Comparison of ENCODE assay signal across 8 cellular contexts in genomic region chr1:178684542-178685000, GRCh38. TPM values are rescaled to one million over a fixed set of nuclear protein-coding genes. Genes with fewer than 3 reads are reported as not detected.
DNase-seq lines count a peak whose midpoint lies in the region; ATAC-seq and TF ChIP-seq lines count a peak whose summit lies in the region.

No MANE protein-coding gene starts in this region.

- in situ Hi-C loops in ACHN (cut with HindIII; ENCODE audit: low pct_ligation_motif_present, low pct_unique_long_range_greater_than_20kb, low sequenced_read_pairs), result no loop called here

- H3K4me2 ChIP-seq in GM23338, result no peak overlapping the region

- H2AFZ ChIP-seq in GM23338, result no peak overlapping the region

- DNase-seq in ACHN (peak; percentile 85), dermis blood vessel endothelial cell (peak; percentile 93), GM23338 (ENCODE audit: low spot score) (no peak), prostate gland (ENCODE audit: low spot score) (no peak), midbrain (lab: John Stamatoyannopoulos, UW) (no peak), esophagus squamous epithelium (lab: John Stamatoyannopoulos, UW) (no peak)

- no peaks in the 10 kb centered on the region for H3K79me2 ChIP-seq in GM23338 (replicated peaks; ENCODE audit: insufficient read depth)

- H3F3A ChIP-seq in GM23338 (replicated peaks; ENCODE audit: low read depth), result no peaks in the 10 kb centered on the region

- TF ChIP-seq CTCF in GM23338 (conservative IDR thresholded peaks at IDR 0.05; ENCODE audit: low read depth in 2 of 2) (no peak), prostate gland (IDR thresholded peaks at IDR 0.05) (no peak), esophagus squamous epithelium (IDR thresholded peaks at IDR 0.05) (no peak)

- H3K4me3 Mint-ChIP-seq in GM23338, result no peak overlapping the region

- no peaks in the 10 kb centered on the region for H3K9me3 ChIP-seq in prostate gland
- no peaks in the 10 kb centered on the region for H3K9me3 ChIP-seq in esophagus squamous epithelium

- no peaks in the 10 kb centered on the region for H3K4me1 Mint-ChIP-seq in GM23338

- H3K27me3 Mint-ChIP-seq in GM23338 (ENCODE audit: insufficient read depth, low read depth, poor library complexity), result peaks cover 2% of the 10 kb centered on the region

- WGBS in prostate gland, result 96% methylated on average over 1 of the region's 1 CpG
- WGBS in esophagus squamous epithelium, 2 donors, result 83 to 94% methylated on average over 1 of the region's 1 CpG

- no peaks in the 10 kb centered on the region for H3K4me1 ChIP-seq in GM23338 (ENCODE audit: insufficient read depth)
- no peaks in the 10 kb centered on the region for H3K4me1 ChIP-seq in prostate gland (replicated peaks)
- H3K4me1 ChIP-seq in esophagus squamous epithelium, result no peaks in the 10 kb centered on the region

- ATAC-seq in GM19395 (IDR thresholded peaks at IDR 0.05; ENCODE audit: unreplicated experiment), result peak; percentile 93
- peak; percentile 76 for ATAC-seq in HG03521 (IDR thresholded peaks at IDR 0.05; ENCODE audit: unreplicated experiment)
- no peak for ATAC-seq in GM23338

- H3K4me3 ChIP-seq in GM23338, result no peak overlapping the region
- no peak overlapping the region for H3K4me3 ChIP-seq in prostate gland
- no peak overlapping the region for H3K4me3 ChIP-seq in esophagus squamous epithelium

- no peaks in the 10 kb centered on the region for H3K9me3 Mint-ChIP-seq in GM23338

- H3K36me3 Mint-ChIP-seq in GM23338 (ENCODE audit: low read depth), result no peaks in the 10 kb centered on the region

- H3K27me3 ChIP-seq in GM23338 (ENCODE audit: insufficient read depth) (no peaks in the 10 kb centered on the region), prostate gland (replicated peaks; ENCODE audit: insufficient read depth) (no peaks in the 10 kb centered on the region), esophagus squamous epithelium (no peaks in the 10 kb centered on the region)

- intact Hi-C loops in prostate gland (cut with DNase I) (no loop called here), esophagus squamous epithelium (cut with DNase I) (no loop called here)

- H3K36me3 ChIP-seq in GM23338 (ENCODE audit: insufficient read depth), result no peaks in the 10 kb centered on the region
- no peaks in the 10 kb centered on the region for H3K36me3 ChIP-seq in prostate gland
- no peaks in the 10 kb centered on the region for H3K36me3 ChIP-seq in esophagus squamous epithelium

- no peaks in the 10 kb centered on the region for H4K20me1 ChIP-seq in GM23338 (replicated peaks; ENCODE audit: insufficient read depth)

- H3K9me2 ChIP-seq in GM23338 (ENCODE audit: insufficient read depth), result 0 out of 2 replicates have a peak, but pooled peaks cover 3% of the 10 kb centered on the region

- TF ChIP-seq POLR2A in prostate gland (IDR thresholded peaks at IDR 0.05) (no peak), esophagus squamous epithelium (IDR thresholded peaks at IDR 0.05) (no peak)

- no peak overlapping the region for H3K27ac Mint-ChIP-seq in GM23338

- no peak overlapping the region for H3K27ac ChIP-seq in GM23338 (ENCODE audit: low read depth)
- H3K27ac ChIP-seq in prostate gland, result no peak overlapping the region
- no peak overlapping the region for H3K27ac ChIP-seq in esophagus squamous epithelium

TF ChIP-seq in GM23338, 12 proteins besides CTCF, POLR2A, EP300 and RAD21:
- TF ChIP-seq ZNF114 (CRISPR knock-in tag; IDR thresholded peaks at IDR 0.05) (no peak), ZNF331 (CRISPR knock-in tag; IDR thresholded peaks at IDR 0.05; ENCODE audit: low read depth) (no peak), REST (IDR thresholded peaks at IDR 0.05; ENCODE audit: unreplicated experiment) (no peak), ETS1 (IDR thresholded peaks at IDR 0.05) (no peak), JUNB (IDR thresholded peaks at IDR 0.05; ENCODE audit: unreplicated experiment) (no peak), CREB1 (CRISPR knock-in tag; IDR thresholded peaks at IDR 0.05; ENCODE audit: low read depth) (no peak), NANOG (IDR thresholded peaks at IDR 0.05; ENCODE audit: borderline replicate concordance) (no peak), POLR2AphosphoS5 (IDR thresholded peaks at IDR 0.05; ENCODE audit: low read depth) (no peak), EZH2 (IDR thresholded peaks at IDR 0.05; ENCODE audit: low read depth, unreplicated experiment) (no peak)

RNA-seq across cellular contexts. Expression of gene RALGPS2, which starts 40.5 kb away (rescaled TPM):
- total RNA-seq in dermis blood vessel endothelial cell (38.5 and 57.9 TPM in 2 replicates), prostate gland (10 to 100 TPM; 25.6 to 26.2 TPM), esophagus squamous epithelium (10 to 100 TPM; 24.2 to 35.2 (median 26.9) TPM)
- 28.6 and 31.2 TPM in 2 replicates for total RNA-seq in GM23338 (2014; rRNA removed; shearing (Covaris generic))
- polyA plus RNA-seq in GM23338 (2016; fragmentation: Nextera tagmentation; extraction: Ambion mirVana), result 8.1 and 8.8 TPM in 2 replicates

Comparison
In these comparisons a context has a peak if more than half of its experiments do, and no peak if none do; other contexts are left out.
1. DNase-seq: peak in ACHN (single experiment) and dermis blood vessel endothelial cell (single experiment); none in GM23338 (single experiment), prostate gland (single experiment), midbrain (single experiment) and esophagus squamous epithelium (single experiment).